In the genomic region with DNA sequence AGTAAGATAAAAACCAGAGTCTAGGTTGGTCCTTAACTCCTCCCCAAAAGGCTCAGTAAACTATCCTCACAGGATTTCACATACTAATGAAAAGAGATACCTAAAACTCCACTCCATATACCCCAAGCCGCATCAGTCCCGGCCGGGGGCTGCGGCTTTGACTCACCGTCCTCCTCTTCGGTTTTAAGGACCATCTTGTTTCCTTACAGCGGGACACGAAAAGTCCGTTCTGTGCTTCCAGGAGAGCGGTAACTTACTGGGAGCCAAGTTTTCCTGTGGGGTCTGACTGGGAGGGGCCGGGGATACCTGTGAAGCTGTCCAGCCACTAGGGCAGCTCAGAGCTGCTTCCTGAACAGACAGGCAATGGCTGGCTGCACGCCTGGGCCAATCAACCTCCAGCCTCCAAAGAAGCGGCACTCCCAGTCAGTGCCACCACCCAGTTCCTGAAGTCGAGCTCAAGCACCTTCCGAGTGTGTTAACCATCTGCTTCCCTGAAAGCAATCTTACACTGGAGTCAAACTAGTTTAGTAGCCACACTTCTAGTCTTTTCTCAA, we compare ENCODE assay signal across 2 cellular contexts.
TF ChIP-seq lines count a peak whose summit lies in the region.

No MANE protein-coding gene starts in this region.

TF ChIP-seq in IMR-90, 13 proteins besides CTCF, POLR2A, EP300 and RAD21 (continued from another document):
- TF ChIP-seq BHLHE40 (IDR thresholded peaks at IDR 0.05; ENCODE audit: low read depth, low read length) (no peak), SMC3 (IDR thresholded peaks at IDR 0.05; ENCODE audit: low read depth, low read length) (no peak), NFE2L2 (IDR thresholded peaks at IDR 0.05; ENCODE audit: low read depth, low read length) (no peak), MXI1 (IDR thresholded peaks at IDR 0.05; ENCODE audit: borderline replicate concordance, low read depth, low read length) (no peak), RFX5 (IDR thresholded peaks at IDR 0.05; ENCODE audit: low read depth, low read length) (no peak), CHD1 (IDR thresholded peaks at IDR 0.05; ENCODE audit: low read depth, low read length) (no peak), CEBPB (IDR thresholded peaks at IDR 0.05; ENCODE audit: low read depth, low read length) (no peak), FOS (IDR thresholded peaks at IDR 0.05; ENCODE audit: low read depth, low read length) (no peak), RCOR1 (IDR thresholded peaks at IDR 0.05; ENCODE audit: insufficient replicate concordance, low read length) (no peak), MAFK (IDR thresholded peaks at IDR 0.05; ENCODE audit: low read depth, low read length) (no peak), MAZ (IDR thresholded peaks at IDR 0.05; ENCODE audit: borderline replicate concordance, low read depth, low read length) (no peak)
- TF ChIP-seq, protein P1, sequence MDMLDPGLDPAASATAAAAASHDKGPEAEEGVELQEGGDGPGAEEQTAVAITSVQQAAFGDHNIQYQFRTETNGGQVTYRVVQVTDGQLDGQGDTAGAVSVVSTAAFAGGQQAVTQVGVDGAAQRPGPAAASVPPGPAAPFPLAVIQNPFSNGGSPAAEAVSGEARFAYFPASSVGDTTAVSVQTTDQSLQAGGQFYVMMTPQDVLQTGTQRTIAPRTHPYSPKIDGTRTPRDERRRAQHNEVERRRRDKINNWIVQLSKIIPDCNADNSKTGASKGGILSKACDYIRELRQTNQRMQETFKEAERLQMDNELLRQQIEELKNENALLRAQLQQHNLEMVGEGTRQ (IDR thresholded peaks at IDR 0.05; ENCODE audit: low read depth, low read length), result no peak

TF ChIP-seq in SK-N-SH treated with all-trans-retinoic acid at 6 μM for 48 hours, 23 proteins besides CTCF, POLR2A, EP300 and RAD21 (continued from another document):
- TF ChIP-seq, protein P2, sequence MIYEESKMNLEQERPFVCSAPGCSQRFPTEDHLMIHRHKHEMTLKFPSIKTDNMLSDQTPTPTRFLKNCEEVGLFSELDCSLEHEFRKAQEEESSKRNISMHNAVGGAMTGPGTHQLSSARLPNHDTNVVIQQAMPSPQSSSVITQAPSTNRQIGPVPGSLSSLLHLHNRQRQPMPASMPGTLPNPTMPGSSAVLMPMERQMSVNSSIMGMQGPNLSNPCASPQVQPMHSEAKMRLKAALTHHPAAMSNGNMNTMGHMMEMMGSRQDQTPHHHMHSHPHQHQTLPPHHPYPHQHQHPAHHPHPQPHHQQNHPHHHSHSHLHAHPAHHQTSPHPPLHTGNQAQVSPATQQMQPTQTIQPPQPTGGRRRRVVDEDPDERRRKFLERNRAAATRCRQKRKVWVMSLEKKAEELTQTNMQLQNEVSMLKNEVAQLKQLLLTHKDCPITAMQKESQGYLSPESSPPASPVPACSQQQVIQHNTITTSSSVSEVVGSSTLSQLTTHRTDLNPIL (CRISPR knock-in tag; IDR thresholded peaks at IDR 0.05; ENCODE audit: low read depth), result no peak
- TF ChIP-seq, protein P3, sequence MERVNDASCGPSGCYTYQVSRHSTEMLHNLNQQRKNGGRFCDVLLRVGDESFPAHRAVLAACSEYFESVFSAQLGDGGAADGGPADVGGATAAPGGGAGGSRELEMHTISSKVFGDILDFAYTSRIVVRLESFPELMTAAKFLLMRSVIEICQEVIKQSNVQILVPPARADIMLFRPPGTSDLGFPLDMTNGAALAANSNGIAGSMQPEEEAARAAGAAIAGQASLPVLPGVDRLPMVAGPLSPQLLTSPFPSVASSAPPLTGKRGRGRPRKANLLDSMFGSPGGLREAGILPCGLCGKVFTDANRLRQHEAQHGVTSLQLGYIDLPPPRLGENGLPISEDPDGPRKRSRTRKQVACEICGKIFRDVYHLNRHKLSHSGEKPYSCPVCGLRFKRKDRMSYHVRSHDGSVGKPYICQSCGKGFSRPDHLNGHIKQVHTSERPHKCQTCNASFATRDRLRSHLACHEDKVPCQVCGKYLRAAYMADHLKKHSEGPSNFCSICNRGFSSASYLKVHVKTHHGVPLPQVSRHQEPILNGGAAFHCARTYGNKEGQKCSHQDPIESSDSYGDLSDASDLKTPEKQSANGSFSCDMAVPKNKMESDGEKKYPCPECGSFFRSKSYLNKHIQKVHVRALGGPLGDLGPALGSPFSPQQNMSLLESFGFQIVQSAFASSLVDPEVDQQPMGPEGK (CRISPR knock-in tag; IDR thresholded peaks at IDR 0.05; ENCODE audit: borderline replicate concordance), result no peak
- TF ChIP-seq, protein P4, sequence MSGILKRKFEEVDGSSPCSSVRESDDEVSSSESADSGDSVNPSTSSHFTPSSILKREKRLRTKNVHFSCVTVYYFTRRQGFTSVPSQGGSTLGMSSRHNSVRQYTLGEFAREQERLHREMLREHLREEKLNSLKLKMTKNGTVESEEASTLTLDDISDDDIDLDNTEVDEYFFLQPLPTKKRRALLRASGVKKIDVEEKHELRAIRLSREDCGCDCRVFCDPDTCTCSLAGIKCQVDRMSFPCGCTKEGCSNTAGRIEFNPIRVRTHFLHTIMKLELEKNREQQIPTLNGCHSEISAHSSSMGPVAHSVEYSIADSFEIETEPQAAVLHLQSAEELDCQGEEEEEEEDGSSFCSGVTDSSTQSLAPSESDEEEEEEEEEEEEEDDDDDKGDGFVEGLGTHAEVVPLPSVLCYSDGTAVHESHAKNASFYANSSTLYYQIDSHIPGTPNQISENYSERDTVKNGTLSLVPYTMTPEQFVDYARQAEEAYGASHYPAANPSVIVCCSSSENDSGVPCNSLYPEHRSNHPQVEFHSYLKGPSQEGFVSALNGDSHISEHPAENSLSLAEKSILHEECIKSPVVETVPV (CRISPR knock-in tag; IDR thresholded peaks at IDR 0.05), result no peak
- TF ChIP-seq OSR1 (CRISPR knock-in tag; IDR thresholded peaks at IDR 0.05), result no peak
- TF ChIP-seq ARNTL (CRISPR knock-in tag; IDR thresholded peaks at IDR 0.05; ENCODE audit: borderline replicate concordance, low read depth), result no peak
- no peak for TF ChIP-seq ESRRG (CRISPR knock-in tag; IDR thresholded peaks at IDR 0.05)
- no peak for TF ChIP-seq ZFP30 (CRISPR knock-in tag; IDR thresholded peaks at IDR 0.05)
- no peak for TF ChIP-seq GLIS3 (CRISPR knock-in tag; IDR thresholded peaks at IDR 0.05)
- no peak for TF ChIP-seq BACH2 (CRISPR knock-in tag; IDR thresholded peaks at IDR 0.05; ENCODE audit: borderline replicate concordance)
- TF ChIP-seq SNAI2 (CRISPR knock-in tag; IDR thresholded peaks at IDR 0.05), result 0 out of 2 replicates have a peak, but pooled peaks have one; percentile 29
- TF ChIP-seq ISL1 (CRISPR knock-in tag; IDR thresholded peaks at IDR 0.05), result no peak
- no peak for TF ChIP-seq TCF4 (CRISPR knock-in tag; IDR thresholded peaks at IDR 0.05; ENCODE audit: borderline replicate concordance)
- TF ChIP-seq, protein P5, sequence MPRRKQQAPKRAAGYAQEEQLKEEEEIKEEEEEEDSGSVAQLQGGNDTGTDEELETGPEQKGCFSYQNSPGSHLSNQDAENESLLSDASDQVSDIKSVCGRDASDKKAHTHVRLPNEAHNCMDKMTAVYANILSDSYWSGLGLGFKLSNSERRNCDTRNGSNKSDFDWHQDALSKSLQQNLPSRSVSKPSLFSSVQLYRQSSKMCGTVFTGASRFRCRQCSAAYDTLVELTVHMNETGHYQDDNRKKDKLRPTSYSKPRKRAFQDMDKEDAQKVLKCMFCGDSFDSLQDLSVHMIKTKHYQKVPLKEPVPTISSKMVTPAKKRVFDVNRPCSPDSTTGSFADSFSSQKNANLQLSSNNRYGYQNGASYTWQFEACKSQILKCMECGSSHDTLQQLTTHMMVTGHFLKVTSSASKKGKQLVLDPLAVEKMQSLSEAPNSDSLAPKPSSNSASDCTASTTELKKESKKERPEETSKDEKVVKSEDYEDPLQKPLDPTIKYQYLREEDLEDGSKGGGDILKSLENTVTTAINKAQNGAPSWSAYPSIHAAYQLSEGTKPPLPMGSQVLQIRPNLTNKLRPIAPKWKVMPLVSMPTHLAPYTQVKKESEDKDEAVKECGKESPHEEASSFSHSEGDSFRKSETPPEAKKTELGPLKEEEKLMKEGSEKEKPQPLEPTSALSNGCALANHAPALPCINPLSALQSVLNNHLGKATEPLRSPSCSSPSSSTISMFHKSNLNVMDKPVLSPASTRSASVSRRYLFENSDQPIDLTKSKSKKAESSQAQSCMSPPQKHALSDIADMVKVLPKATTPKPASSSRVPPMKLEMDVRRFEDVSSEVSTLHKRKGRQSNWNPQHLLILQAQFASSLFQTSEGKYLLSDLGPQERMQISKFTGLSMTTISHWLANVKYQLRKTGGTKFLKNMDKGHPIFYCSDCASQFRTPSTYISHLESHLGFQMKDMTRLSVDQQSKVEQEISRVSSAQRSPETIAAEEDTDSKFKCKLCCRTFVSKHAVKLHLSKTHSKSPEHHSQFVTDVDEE (CRISPR knock-in tag; IDR thresholded peaks at IDR 0.05), result no peak
- no peak for TF ChIP-seq PPARA (CRISPR knock-in tag; IDR thresholded peaks at IDR 0.05; ENCODE audit: borderline replicate concordance)
- TF ChIP-seq, protein P6, sequence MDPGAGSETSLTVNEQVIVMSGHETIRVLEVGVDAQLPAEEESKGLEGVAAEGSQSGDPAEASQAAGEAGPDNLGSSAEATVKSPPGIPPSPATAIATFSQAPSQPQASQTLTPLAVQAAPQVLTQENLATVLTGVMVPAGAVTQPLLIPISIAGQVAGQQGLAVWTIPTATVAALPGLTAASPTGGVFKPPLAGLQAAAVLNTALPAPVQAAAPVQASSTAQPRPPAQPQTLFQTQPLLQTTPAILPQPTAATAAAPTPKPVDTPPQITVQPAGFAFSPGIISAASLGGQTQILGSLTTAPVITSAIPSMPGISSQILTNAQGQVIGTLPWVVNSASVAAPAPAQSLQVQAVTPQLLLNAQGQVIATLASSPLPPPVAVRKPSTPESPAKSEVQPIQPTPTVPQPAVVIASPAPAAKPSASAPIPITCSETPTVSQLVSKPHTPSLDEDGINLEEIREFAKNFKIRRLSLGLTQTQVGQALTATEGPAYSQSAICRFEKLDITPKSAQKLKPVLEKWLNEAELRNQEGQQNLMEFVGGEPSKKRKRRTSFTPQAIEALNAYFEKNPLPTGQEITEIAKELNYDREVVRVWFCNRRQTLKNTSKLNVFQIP (CRISPR knock-in tag; IDR thresholded peaks at IDR 0.05; ENCODE audit: borderline replicate concordance, low read depth), result no peak
- no peak for TF ChIP-seq ZNF8 (CRISPR knock-in tag; IDR thresholded peaks at IDR 0.05)
- TF ChIP-seq ZNF565 (CRISPR knock-in tag; conservative IDR thresholded peaks at IDR 0.05; ENCODE audit: low read depth), result peak; percentile 42; the same call in 1 of the 2 replicates
